In the genomic region with DNA sequence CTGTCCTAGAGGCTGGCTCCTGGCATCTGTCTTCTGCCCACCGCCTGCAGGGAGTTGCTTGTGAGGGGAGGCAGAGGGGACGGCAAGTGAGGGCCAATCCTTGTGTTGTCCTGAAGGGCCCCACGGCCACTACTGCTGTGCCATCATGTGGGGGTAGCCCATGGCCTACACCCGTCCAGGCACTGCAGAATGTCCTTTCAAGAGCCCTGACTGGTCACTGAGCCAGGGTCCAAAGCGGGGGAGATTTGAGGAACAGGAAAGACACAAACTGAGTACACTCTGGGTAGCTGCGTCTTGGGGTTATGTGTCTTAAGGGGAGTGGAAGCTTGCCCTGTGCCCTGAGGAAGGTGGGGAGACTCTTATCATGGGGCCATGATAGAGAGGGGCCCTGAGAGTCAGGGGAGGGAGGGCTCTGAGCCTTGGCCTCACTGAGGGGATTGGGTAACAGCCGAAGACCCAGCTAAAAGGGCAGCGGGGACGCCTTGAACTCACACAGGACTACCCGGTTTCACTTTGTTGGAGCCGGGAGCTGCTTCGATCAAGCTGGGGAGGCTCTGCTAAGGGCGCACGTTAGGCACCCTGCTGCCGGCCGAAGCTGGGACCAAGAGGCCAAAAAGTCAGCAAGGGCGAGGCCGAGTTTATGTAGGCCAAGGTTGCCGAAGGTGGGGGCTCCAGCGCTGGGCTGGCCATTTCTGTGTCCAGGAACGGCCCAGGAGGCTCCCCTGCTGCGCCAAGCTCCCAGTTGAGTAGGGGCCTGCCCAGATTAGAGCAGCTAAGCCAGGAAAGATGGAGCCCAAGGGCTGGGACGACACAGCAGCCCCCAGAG, we compare ENCODE assay signal across 1 cellular context.
TF ChIP-seq lines count a peak whose summit lies in the region.

No MANE protein-coding gene starts in this region.

TF ChIP-seq in WTC11, 78 proteins besides CTCF, POLR2A, EP300 and RAD21 (continued from another document):
- TF ChIP-seq, protein P1, sequence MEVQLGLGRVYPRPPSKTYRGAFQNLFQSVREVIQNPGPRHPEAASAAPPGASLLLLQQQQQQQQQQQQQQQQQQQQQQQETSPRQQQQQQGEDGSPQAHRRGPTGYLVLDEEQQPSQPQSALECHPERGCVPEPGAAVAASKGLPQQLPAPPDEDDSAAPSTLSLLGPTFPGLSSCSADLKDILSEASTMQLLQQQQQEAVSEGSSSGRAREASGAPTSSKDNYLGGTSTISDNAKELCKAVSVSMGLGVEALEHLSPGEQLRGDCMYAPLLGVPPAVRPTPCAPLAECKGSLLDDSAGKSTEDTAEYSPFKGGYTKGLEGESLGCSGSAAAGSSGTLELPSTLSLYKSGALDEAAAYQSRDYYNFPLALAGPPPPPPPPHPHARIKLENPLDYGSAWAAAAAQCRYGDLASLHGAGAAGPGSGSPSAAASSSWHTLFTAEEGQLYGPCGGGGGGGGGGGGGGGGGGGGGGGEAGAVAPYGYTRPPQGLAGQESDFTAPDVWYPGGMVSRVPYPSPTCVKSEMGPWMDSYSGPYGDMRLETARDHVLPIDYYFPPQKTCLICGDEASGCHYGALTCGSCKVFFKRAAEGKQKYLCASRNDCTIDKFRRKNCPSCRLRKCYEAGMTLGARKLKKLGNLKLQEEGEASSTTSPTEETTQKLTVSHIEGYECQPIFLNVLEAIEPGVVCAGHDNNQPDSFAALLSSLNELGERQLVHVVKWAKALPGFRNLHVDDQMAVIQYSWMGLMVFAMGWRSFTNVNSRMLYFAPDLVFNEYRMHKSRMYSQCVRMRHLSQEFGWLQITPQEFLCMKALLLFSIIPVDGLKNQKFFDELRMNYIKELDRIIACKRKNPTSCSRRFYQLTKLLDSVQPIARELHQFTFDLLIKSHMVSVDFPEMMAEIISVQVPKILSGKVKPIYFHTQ (CRISPR knock-in tag; IDR thresholded peaks at IDR 0.05) = no peak
- TF ChIP-seq PRRX2 (CRISPR knock-in tag; IDR thresholded peaks at IDR 0.05) = no peak
- TF ChIP-seq SMAD3 (CRISPR knock-in tag; IDR thresholded peaks at IDR 0.05; ENCODE audit: borderline replicate concordance) = no peak
- no peak for TF ChIP-seq ZNF425 (CRISPR knock-in tag; conservative IDR thresholded peaks at IDR 0.05)
- no peak for TF ChIP-seq E2F4 (CRISPR knock-in tag; IDR thresholded peaks at IDR 0.05; ENCODE audit: borderline replicate concordance, low read depth)
- TF ChIP-seq, protein P2, sequence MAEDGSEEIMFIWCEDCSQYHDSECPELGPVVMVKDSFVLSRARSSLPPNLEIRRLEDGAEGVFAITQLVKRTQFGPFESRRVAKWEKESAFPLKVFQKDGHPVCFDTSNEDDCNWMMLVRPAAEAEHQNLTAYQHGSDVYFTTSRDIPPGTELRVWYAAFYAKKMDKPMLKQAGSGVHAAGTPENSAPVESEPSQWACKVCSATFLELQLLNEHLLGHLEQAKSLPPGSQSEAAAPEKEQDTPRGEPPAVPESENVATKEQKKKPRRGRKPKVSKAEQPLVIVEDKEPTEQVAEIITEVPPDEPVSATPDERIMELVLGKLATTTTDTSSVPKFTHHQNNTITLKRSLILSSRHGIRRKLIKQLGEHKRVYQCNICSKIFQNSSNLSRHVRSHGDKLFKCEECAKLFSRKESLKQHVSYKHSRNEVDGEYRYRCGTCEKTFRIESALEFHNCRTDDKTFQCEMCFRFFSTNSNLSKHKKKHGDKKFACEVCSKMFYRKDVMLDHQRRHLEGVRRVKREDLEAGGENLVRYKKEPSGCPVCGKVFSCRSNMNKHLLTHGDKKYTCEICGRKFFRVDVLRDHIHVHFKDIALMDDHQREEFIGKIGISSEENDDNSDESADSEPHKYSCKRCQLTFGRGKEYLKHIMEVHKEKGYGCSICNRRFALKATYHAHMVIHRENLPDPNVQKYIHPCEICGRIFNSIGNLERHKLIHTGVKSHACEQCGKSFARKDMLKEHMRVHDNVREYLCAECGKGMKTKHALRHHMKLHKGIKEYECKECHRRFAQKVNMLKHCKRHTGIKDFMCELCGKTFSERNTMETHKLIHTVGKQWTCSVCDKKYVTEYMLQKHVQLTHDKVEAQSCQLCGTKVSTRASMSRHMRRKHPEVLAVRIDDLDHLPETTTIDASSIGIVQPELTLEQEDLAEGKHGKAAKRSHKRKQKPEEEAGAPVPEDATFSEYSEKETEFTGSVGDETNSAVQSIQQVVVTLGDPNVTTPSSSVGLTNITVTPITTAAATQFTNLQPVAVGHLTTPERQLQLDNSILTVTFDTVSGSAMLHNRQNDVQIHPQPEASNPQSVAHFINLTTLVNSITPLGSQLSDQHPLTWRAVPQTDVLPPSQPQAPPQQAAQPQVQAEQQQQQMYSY (CRISPR knock-in tag; IDR thresholded peaks at IDR 0.05) = no peak
- no peak for TF ChIP-seq ZMAT4 (CRISPR knock-in tag; IDR thresholded peaks at IDR 0.05)
- TF ChIP-seq NFYB (CRISPR knock-in tag; conservative IDR thresholded peaks at IDR 0.05; ENCODE audit: low read depth) = no peak
- no peak for TF ChIP-seq ATF1 (CRISPR knock-in tag; IDR thresholded peaks at IDR 0.05)
- TF ChIP-seq GTF2I (CRISPR knock-in tag; conservative IDR thresholded peaks at IDR 0.05) = no peak
- no peak for TF ChIP-seq ZNF423 (CRISPR knock-in tag; IDR thresholded peaks at IDR 0.05)
